1 cellular context compared by ENCODE assay signal in the genomic region with DNA sequence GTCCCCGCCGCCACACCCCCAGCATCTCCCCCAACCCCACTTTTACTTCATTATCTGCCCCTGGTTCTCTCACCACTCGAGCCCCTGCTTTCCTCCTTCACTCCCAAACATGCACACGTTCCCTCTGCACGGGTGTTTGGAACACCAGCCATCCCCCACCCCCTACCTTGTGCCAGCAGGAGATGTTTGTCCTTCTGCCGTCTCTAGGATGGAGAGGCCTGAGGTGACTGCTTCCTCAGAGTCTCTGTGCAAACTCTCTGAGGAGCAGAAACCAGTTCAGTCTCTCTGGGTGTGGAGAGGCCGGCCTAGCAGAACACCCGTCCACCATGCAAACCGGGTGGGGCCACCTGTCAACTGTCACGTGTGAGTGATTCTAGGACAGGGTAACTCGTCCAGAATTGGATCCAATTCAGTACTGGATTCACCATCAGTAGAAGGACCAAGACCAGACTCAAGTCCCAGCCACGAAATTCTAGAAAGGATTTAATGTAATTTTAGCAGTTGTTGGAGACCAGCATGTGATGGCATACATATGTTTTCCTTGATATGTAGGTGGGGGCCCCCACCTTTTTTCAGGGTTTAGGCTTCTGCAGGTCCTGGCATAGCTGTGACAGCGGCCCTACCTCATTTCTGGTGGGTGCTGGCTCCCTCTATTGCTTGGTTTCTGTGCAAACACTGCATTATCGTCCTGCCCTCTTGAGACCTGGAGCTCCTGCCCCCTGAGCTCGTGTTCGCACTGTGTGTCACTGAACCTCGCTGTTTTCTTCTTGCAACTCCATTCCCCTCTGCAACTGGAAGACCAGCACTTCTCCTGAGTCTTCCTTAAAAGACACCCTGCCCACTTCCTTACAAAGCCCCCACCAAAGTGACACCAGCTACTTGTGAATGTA.
TF ChIP-seq lines count a peak whose summit lies in the region.

A gene with protein sequence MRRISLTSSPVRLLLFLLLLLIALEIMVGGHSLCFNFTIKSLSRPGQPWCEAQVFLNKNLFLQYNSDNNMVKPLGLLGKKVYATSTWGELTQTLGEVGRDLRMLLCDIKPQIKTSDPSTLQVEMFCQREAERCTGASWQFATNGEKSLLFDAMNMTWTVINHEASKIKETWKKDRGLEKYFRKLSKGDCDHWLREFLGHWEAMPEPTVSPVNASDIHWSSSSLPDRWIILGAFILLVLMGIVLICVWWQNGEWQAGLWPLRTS (minus strand): TSS at position 259 of the 890 bp plus-strand sequence. CDS start 7,212 bp downstream, outside the sequence.

TF ChIP-seq in H1, 55 proteins besides CTCF, POLR2A, EP300 and RAD21:
- TF ChIP-seq CTBP2 (IDR thresholded peaks at IDR 0.05; ENCODE audit: borderline replicate concordance, insufficient read depth, insufficient read length, low read length) (no peak), SRF (IDR thresholded peaks at IDR 0.05; ENCODE audit: low read depth, low read length) (no peak), SP2 (IDR thresholded peaks at IDR 0.05; ENCODE audit: low read length) (no peak), E2F6 (IDR thresholded peaks at IDR 0.05) (no peak), MAFK (IDR thresholded peaks at IDR 0.05; ENCODE audit: low read depth, low read length) (no peak), KDM5A (IDR thresholded peaks at IDR 0.05; ENCODE audit: low read length) (no peak), BACH1 (IDR thresholded peaks at IDR 0.05; ENCODE audit: low read length) (no peak), RXRA (IDR thresholded peaks at IDR 0.05; ENCODE audit: insufficient read depth, low read depth, low read length) (no peak), CHD2 (IDR thresholded peaks at IDR 0.05; ENCODE audit: low read length) (no peak), TAF1 (IDR thresholded peaks at IDR 0.05; ENCODE audit: low read depth, low read length) (no peak), RNF2 (IDR thresholded peaks at IDR 0.05; ENCODE audit: borderline replicate concordance, low read depth, low read length, missing control alignments, poor library complexity, severe bottlenecking) (no peak), EGR1 (IDR thresholded peaks at IDR 0.05; ENCODE audit: borderline replicate concordance, low read depth, low read length) (no peak), CBX8 (IDR thresholded peaks at IDR 0.05; ENCODE audit: borderline replicate concordance, low read depth, low read length) (no peak), KDM4A (IDR thresholded peaks at IDR 0.05; ENCODE audit: low read depth, low read length, severe bottlenecking) (no peak), SIN3A (conservative IDR thresholded peaks at IDR 0.05 in 1 of 2, IDR thresholded peaks at IDR 0.05 in 1 of 2; ENCODE audit: low read depth in 1 of 2, low read length in 2 of 2) (no peak)
- TF ChIP-seq, protein P1, sequence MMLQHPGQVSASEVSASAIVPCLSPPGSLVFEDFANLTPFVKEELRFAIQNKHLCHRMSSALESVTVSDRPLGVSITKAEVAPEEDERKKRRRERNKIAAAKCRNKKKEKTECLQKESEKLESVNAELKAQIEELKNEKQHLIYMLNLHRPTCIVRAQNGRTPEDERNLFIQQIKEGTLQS (IDR thresholded peaks at IDR 0.05; ENCODE audit: insufficient read depth, low read depth, low read length): no peak
- TF ChIP-seq, protein P2, sequence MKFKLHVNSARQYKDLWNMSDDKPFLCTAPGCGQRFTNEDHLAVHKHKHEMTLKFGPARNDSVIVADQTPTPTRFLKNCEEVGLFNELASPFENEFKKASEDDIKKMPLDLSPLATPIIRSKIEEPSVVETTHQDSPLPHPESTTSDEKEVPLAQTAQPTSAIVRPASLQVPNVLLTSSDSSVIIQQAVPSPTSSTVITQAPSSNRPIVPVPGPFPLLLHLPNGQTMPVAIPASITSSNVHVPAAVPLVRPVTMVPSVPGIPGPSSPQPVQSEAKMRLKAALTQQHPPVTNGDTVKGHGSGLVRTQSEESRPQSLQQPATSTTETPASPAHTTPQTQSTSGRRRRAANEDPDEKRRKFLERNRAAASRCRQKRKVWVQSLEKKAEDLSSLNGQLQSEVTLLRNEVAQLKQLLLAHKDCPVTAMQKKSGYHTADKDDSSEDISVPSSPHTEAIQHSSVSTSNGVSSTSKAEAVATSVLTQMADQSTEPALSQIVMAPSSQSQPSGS (IDR thresholded peaks at IDR 0.05; ENCODE audit: low read length): no peak
